In genomic region chr20:49534314-49534713, GRCh38 we compare ENCODE assay signal across 8 cellular contexts. TPM values are rescaled to one million over a fixed set of nuclear protein-coding genes. Genes with fewer than 3 reads are reported as not detected.
DNase-seq lines count a peak whose midpoint lies in the region; ATAC-seq lines count a peak whose summit lies in the region.

No MANE protein-coding gene starts in this region.

- H3K36me3 Mint-ChIP-seq in activated CD4-positive, alpha-beta memory T cell treated with anti-CD3 and anti-CD28 coated beads for 36 hours, result peaks cover 1% of the 10 kb centered on the region
- H3K36me3 Mint-ChIP-seq in effector memory CD8-positive, alpha-beta T cell (ENCODE audit: insufficient read depth), result no peaks in the 10 kb centered on the region
- no peaks in the 10 kb centered on the region for H3K36me3 Mint-ChIP-seq in stimulated activated memory B cell treated with anti-CD40 and anti-IgM and Interleukin-4, amounts not matched to agents 10 μg/mL and 1 μg/mL and 100 μg/mL, for 72 hours

- intact Hi-C loops in activated CD4-positive, alpha-beta memory T cell treated with anti-CD3 and anti-CD28 coated beads for 36 hours (cut with micrococcal nuclease), result loop anchor here (1.0 kb wide), 2 partner anchors 50 to 200 kb away; no protein-coding TSS in a partner anchor

- H3K27me3 Mint-ChIP-seq in activated CD4-positive, alpha-beta memory T cell treated with anti-CD3 and anti-CD28 coated beads for 36 hours, result peaks cover 9% of the 10 kb centered on the region
- H3K27me3 Mint-ChIP-seq in effector memory CD8-positive, alpha-beta T cell, result peaks cover 3 to 9% of the 10 kb centered on the region in 2 donors
- H3K27me3 Mint-ChIP-seq in stimulated activated memory B cell treated with anti-CD40 and anti-IgM and Interleukin-4, amounts not matched to agents 10 μg/mL and 1 μg/mL and 100 μg/mL, for 72 hours, result peaks cover 19% of the 10 kb centered on the region

- peaks cover 21% of the 10 kb centered on the region for H3K4me1 Mint-ChIP-seq in activated CD4-positive, alpha-beta memory T cell treated with anti-CD3 and anti-CD28 coated beads for 36 hours (ENCODE audit: low read depth)
- H3K4me1 Mint-ChIP-seq in effector memory CD8-positive, alpha-beta T cell (ENCODE audit: low read depth in 2 of 2), result peaks cover 11 to 13% of the 10 kb centered on the region in 2 donors
- peaks cover 16% of the 10 kb centered on the region for H3K4me1 Mint-ChIP-seq in stimulated activated memory B cell treated with anti-CD40 and anti-IgM and Interleukin-4, amounts not matched to agents 10 μg/mL and 1 μg/mL and 100 μg/mL, for 72 hours

- no peaks in the 10 kb centered on the region for H3K9me3 Mint-ChIP-seq in activated CD4-positive, alpha-beta memory T cell treated with anti-CD3 and anti-CD28 coated beads for 36 hours
- no peaks in the 10 kb centered on the region for H3K9me3 Mint-ChIP-seq in effector memory CD8-positive, alpha-beta T cell
- H3K9me3 Mint-ChIP-seq in stimulated activated memory B cell treated with anti-CD40 and anti-IgM and Interleukin-4, amounts not matched to agents 10 μg/mL and 1 μg/mL and 100 μg/mL, for 72 hours, result no peaks in the 10 kb centered on the region

- CTCF ChIA-PET in activated CD4-positive, alpha-beta memory T cell treated with anti-CD3 and anti-CD28 coated beads for 36 hours (lab: Charles Lee), result interaction anchor here (0.7 to 3.1 kb wide), 20 partner anchors 8 to 382 kb away, joined by 3 to 75 read pairs (median 4); no protein-coding TSS in a partner anchor

- ATAC-seq in HG02798 (IDR thresholded peaks at IDR 0.05; ENCODE audit: poor library complexity, unreplicated experiment) (peak; percentile 38), HG03521 (IDR thresholded peaks at IDR 0.05; ENCODE audit: unreplicated experiment) (no peak)
- peak; percentile 81 for ATAC-seq in effector memory CD8-positive, alpha-beta T cell (replicated peaks)
- ATAC-seq in stimulated activated memory B cell treated with anti-CD40 and anti-IgM and Interleukin-4, amounts not matched to agents 10 μg/mL and 1 μg/mL and 100 μg/mL, for 72 hours, result peak; percentile 73

- H3K4me3 Mint-ChIP-seq in activated CD4-positive, alpha-beta memory T cell treated with anti-CD3 and anti-CD28 coated beads for 36 hours, result no peak overlapping the region
- H3K4me3 Mint-ChIP-seq in effector memory CD8-positive, alpha-beta T cell, result peak overlapping the region; percentile 48 to 52
- no peak overlapping the region for H3K4me3 Mint-ChIP-seq in stimulated activated memory B cell treated with anti-CD40 and anti-IgM and Interleukin-4, amounts not matched to agents 10 μg/mL and 1 μg/mL and 100 μg/mL, for 72 hours

- H3K27ac Mint-ChIP-seq in activated CD4-positive, alpha-beta memory T cell treated with anti-CD3 and anti-CD28 coated beads for 36 hours, result peak overlapping the region; percentile 69
- peak overlapping the region; percentile 64 to 71 for H3K27ac Mint-ChIP-seq in effector memory CD8-positive, alpha-beta T cell
- peak overlapping the region; percentile 12 for H3K27ac Mint-ChIP-seq in stimulated activated memory B cell treated with anti-CD40 and anti-IgM and Interleukin-4, amounts not matched to agents 10 μg/mL and 1 μg/mL and 100 μg/mL, for 72 hours

- DNase-seq in COR-L47 (lab: John Stamatoyannopoulos, UW) (peak; percentile 50), NCI-H774 (lab: John Stamatoyannopoulos, UW) (peak; percentile 11), mucosa of gallbladder (ENCODE audit: low spot score) (peak; percentile 60)
- DNase-seq in activated CD4-positive, alpha-beta memory T cell treated with anti-CD3 and anti-CD28 coated beads for 36 hours, result peak; percentile 74
- peak; percentile 60 to 73 (median 60) for DNase-seq in effector memory CD8-positive, alpha-beta T cell

- POLR2A ChIA-PET in activated CD4-positive, alpha-beta memory T cell treated with anti-CD3 and anti-CD28 coated beads for 36 hours (lab: Charles Lee), result interaction anchor here (1.0 to 1.1 kb wide), 3 partner anchors 56 to 61 kb away, joined by 3 to 8 read pairs (median 6); no protein-coding TSS in a partner anchor

RNA-seq across cellular contexts. Expression of gene PTGIS, which starts 33.6 kb away (rescaled TPM):
- total RNA-seq in activated CD4-positive, alpha-beta memory T cell treated with anti-CD3 and anti-CD28 coated beads for 36 hours, result 1 to 10 TPM; 1.8 TPM
- total RNA-seq in mucosa of gallbladder, result 101 TPM

RNA-seq across cellular contexts. Expression of gene KCNB1, which starts 51.8 kb away (rescaled TPM):
- not detected for total RNA-seq in activated CD4-positive, alpha-beta memory T cell treated with anti-CD3 and anti-CD28 coated beads for 36 hours
- 7.1 TPM for total RNA-seq in mucosa of gallbladder

Comparison
In these comparisons a context has a peak if more than half of its experiments do, and no peak if none do; other contexts are left out.
1. DNase-seq: peak in every context shown above with its lines; median percentile 74 in activated CD4-positive, alpha-beta memory T cell treated with anti-CD3 and anti-CD28 coated beads for 36 hours; 60 in effector memory CD8-positive, alpha-beta T cell; 60 in mucosa of gallbladder; 50 in COR-L47; 11 in NCI-H774.
2. H3K27ac Mint-ChIP-seq: peak in every context shown above with its lines; median percentile 69 in activated CD4-positive, alpha-beta memory T cell treated with anti-CD3 and anti-CD28 coated beads for 36 hours; 68 in effector memory CD8-positive, alpha-beta T cell; 12 in stimulated activated memory B cell treated with anti-CD40 and anti-IgM and Interleukin-4, amounts not matched to agents 10 μg/mL and 1 μg/mL and 100 μg/mL, for 72 hours.
3. H3K4me3 Mint-ChIP-seq: peak in effector memory CD8-positive, alpha-beta T cell (2 of 2); none in activated CD4-positive, alpha-beta memory T cell treated with anti-CD3 and anti-CD28 coated beads for 36 hours (single experiment) and stimulated activated memory B cell treated with anti-CD40 and anti-IgM and Interleukin-4, amounts not matched to agents 10 μg/mL and 1 μg/mL and 100 μg/mL, for 72 hours (single experiment).
4. RNA of gene PTGIS, which starts 33.6 kb away (total RNA-seq): 101 TPM in mucosa of gallbladder (single experiment); 1.8 TPM in activated CD4-positive, alpha-beta memory T cell treated with anti-CD3 and anti-CD28 coated beads for 36 hours; every median in the first group is over 10 times any median in the second.